ENCODE assay signal across 8 cellular contexts in genomic region chr19:15515272-15515625, GRCh38. TPM values are rescaled to one million over a fixed set of nuclear protein-coding genes. Genes with fewer than 3 reads are reported as not detected.
"Had no signal": no experiment of that assay in that cellular context is flagged by ENCODE, and none has a peak within 500 bp of the region (broad histone marks: within the 10 kb centered on the region; RNA-seq: fewer than 3 reads in every experiment).

No MANE protein-coding gene starts in this region.

RNA-seq across cellular contexts. Expression of gene CYP4F22, which starts 6.9 kb away (rescaled TPM):
- total RNA-seq: cardiac muscle cell, epithelial cell of proximal tubule, mammary epithelial cell, osteoblast, right atrium auricular region, SJCRH30, skeletal muscle tissue had no signal
- polyA plus RNA-seq: cardiac muscle cell had no signal

RNA-seq across cellular contexts. Expression of gene PGLYRP2, which starts 35.9 kb away (rescaled TPM):
- total RNA-seq: cardiac muscle cell; epithelial cell of proximal tubule; mammary epithelial cell; osteoblast; right atrium auricular region; SJCRH30; skeletal muscle tissue; T-helper 2 cell treated with Interferon-gamma antibody and Interleukin-4, amounts not matched to agents 100 ng/mL and 5 ng/mL, for 36 hours had no signal
- polyA plus RNA-seq: cardiac muscle cell, mammary epithelial cell had no signal

RNA-seq across cellular contexts. Expression of gene RASAL3, which starts 50.9 kb away (rescaled TPM):
- total RNA-seq: cardiac muscle cell, epithelial cell of proximal tubule, mammary epithelial cell had no signal
- polyA plus RNA-seq: cardiac muscle cell, mammary epithelial cell had no signal
